Comparison of ENCODE assay signal across 19 cellular contexts in the genomic region with DNA sequence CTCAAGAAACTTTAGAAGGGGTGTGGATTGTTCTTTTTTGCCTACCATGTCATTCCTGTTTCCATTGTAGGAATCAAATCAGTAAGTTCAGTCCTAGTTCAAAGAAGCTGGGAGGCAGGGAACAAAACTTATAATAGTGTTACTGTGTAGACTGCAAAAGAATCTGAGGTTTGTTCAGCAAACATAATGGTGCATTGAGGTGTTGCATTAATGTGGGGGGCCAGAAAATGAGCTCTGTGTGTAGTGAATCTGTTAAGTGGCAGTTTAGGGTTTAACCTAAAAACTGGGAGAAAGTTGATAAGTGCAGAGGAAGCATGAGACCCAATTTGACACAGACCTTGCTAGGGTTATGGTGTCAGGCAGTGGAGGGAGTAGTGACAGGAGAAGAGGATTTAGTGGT.
"Had no signal": no experiment of that assay in that cellular context is flagged by ENCODE, and none has a peak within 500 bp of the region (broad histone marks: within the 10 kb centered on the region; RNA-seq: fewer than 3 reads in every experiment).

No MANE protein-coding gene starts in this region.

- H3K4me1 ChIP-seq: left lung, parathyroid adenoma, spleen had no signal

- H3K27me3 ChIP-seq: esophagus muscularis mucosa, gastroesophageal sphincter, left lung, spleen, tibial nerve had no signal

- DNase-seq: effector memory CD8-positive, alpha-beta T cell; glutamatergic neuron; immature natural killer cell; left lung; natural killer cell; spleen; stimulated activated CD4-positive, alpha-beta T cell treated with anti-CD3 and anti-CD28 coated beads, Interleukin-15, amount 100 ng/mL, for 24 hours; stimulated activated CD4-positive, alpha-beta T cell treated with anti-CD3 and anti-CD28 coated beads, Interleukin-1b, Interleukin-23, amount 100 ng/mL, for 48 hours; stimulated activated CD4-positive, alpha-beta T cell treated with anti-CD3 and anti-CD28 coated beads, Interleukin-4, amount 100 ng/mL, for 24 hours had no signal

- FAIRE-seq: colon, keratinocyte had no signal

- H3K9me3 ChIP-seq: esophagus muscularis mucosa, tibial nerve had no signal

- H3K79me2 ChIP-seq: parathyroid adenoma had no signal

- ATAC-seq: effector memory CD8-positive, alpha-beta T cell; gastroesophageal sphincter; left lung; natural killer cell; sciatic nerve; stimulated activated memory B cell treated with anti-CD40 and anti-IgM and Interleukin-4, amounts not matched to agents 10 μg/mL and 1 μg/mL and 100 μg/mL, for 72 hours had no signal

- H2AFZ ChIP-seq: parathyroid adenoma had no signal

- H3K27ac ChIP-seq: epithelial cell of prostate, esophagus muscularis mucosa, gastroesophageal sphincter, left lung, parathyroid adenoma, spleen, tibial nerve had no signal

- H3K36me3 ChIP-seq: esophagus muscularis mucosa, gastroesophageal sphincter, left lung, spleen, tibial nerve had no signal

- H3K4me3 ChIP-seq: esophagus muscularis mucosa, gastroesophageal sphincter, left lung, lung, spleen, tibial nerve had no signal

- H3K9ac ChIP-seq: parathyroid adenoma had no signal
